33 cellular contexts compared by ENCODE assay signal in the genomic region with DNA sequence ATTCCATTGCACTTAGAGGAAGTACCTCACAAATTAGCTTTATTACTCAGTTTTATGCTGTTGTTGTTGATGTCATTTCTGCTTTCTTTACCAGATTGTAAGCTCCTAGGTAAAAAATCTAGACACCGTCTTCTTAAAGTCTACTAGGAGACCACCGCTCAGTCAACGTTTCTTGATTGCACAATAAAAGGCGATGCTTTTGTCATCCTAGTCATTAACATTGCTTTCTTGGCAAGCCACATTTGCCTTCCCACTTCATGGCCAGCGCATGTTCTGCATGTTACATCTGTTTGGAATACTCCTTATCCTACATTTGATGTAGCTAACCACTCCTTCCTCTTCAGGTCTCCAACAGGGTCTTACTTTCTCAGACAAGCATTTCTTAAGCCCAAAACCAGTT.
"Had no signal": no experiment of that assay in that cellular context is flagged by ENCODE, and none has a peak within 500 bp of the region (broad histone marks: within the 10 kb centered on the region; RNA-seq: fewer than 3 reads in every experiment).

No MANE protein-coding gene starts in this region.

- H3K4me1 ChIP-seq: esophagus muscularis mucosa, gastroesophageal sphincter had no signal

- ATAC-seq: activated T-cell treated with anti-CD3 and anti-CD28 coated beads, Interleukin-2, amount 50 U/mL, for 72 hours; effector memory CD8-positive, alpha-beta T cell; gastroesophageal sphincter; WTC11 had no signal

- H3K9me3 ChIP-seq: esophagus muscularis mucosa, gastroesophageal sphincter had no signal

- H3K4me3 ChIP-seq: esophagus muscularis mucosa, gastroesophageal sphincter had no signal

- H3K27me3 ChIP-seq: brain microvascular endothelial cell, esophagus muscularis mucosa, gastroesophageal sphincter had no signal

- FAIRE-seq: astrocyte, bronchial epithelial cell, colon, TTC549 had no signal

- DNase-seq: activated CD4-positive, alpha-beta memory T cell treated with anti-CD3 and anti-CD28 coated beads, Interleukin-2, amount 10 ng/mL, durations not matched to agents 7 days and 5 days; activated CD4-positive, alpha-beta T cell treated with anti-CD3 and anti-CD28 coated beads for 1 hour; activated CD4-positive, alpha-beta T cell treated with anti-CD3 and anti-CD28 coated beads for 4 hours; activated CD4-positive, alpha-beta T cell treated with anti-CD3 and anti-CD28 coated beads, Interleukin-2, amount 10 ng/mL, durations not matched to agents 7 days and 5 days; activated CD4-positive, alpha-beta T cell treated with anti-CD3 and anti-CD28 coated beads, Interleukin-2, amount 50 U/mL, for 4 hours; activated CD8-positive, alpha-beta memory T cell treated with anti-CD3 and anti-CD28 coated beads, Interleukin-2, amount 50 U/mL, for 48 hours; activated gamma-delta T cell; activated naive CD4-positive, alpha-beta T cell; activated naive CD4-positive, alpha-beta T cell treated with anti-CD3 and anti-CD28 coated beads, Interleukin-2, amount 10 ng/mL, durations not matched to agents 7 days and 5 days; activated T-cell treated with anti-CD3 and anti-CD28 coated beads for 4 hours; activated T-cell treated with anti-CD3 and anti-CD28 coated beads, Interleukin-2, amount 50 U/mL, for 24 hours; activated T-cell treated with anti-CD3 and anti-CD28 coated beads, Interleukin-2, amount 50 U/mL, for 72 hours; amniotic stem cell; anterior cingulate cortex; brain microvascular endothelial cell; caudate nucleus; cortex of kidney; dermis blood vessel endothelial cell; effector CD4-positive, alpha-beta T cell; effector memory CD8-positive, alpha-beta T cell; erythroblast; foreskin melanocyte; head of caudate nucleus; hippocampal formation; T-helper 2 cell had no signal

- H3K27ac ChIP-seq: brain microvascular endothelial cell, esophagus muscularis mucosa, gastroesophageal sphincter, VCaP had no signal

- H3K36me3 ChIP-seq: brain microvascular endothelial cell, esophagus muscularis mucosa, gastroesophageal sphincter had no signal
